In the genomic region with DNA sequence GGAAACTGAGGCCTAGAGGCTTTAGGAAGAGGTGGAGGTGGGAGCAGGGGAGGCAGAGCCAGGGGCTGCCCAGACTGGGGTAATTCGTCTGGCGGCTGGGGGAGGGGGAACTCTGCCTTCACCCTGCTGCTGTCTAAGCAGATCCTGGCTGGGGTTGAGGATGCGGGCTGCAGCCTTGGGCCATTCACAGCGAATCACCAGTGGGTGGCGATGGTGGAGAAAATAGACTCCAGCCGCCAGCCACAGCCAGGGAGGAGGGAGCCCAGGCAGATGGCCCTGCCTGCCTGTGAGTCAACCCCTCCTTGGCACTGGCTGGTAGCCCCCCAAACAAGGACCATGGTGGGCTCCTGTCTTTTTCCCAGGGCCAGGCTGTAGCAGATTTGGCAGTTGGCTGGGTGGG, we compare ENCODE assay signal across 8 cellular contexts. TPM values are rescaled to one million over a fixed set of nuclear protein-coding genes. Genes with fewer than 3 reads are reported as not detected.
A peak's percentile ranks its signal among the peaks of the same experiment; 100 is the strongest.
DNase-seq lines count a peak whose midpoint lies in the region; ATAC-seq and TF ChIP-seq lines count a peak whose summit lies in the region.

No MANE protein-coding gene starts in this region.

- H3K36me3 Mint-ChIP-seq in activated CD8-positive, alpha-beta T cell treated with anti-CD3 and anti-CD28 coated beads for 36 hours (ENCODE audit: low read depth), result no peaks in the 10 kb centered on the region
- H3K36me3 Mint-ChIP-seq in activated CD8-positive, alpha-beta T cell treated with anti-CD3 and anti-CD28 coated beads, Interleukin-2, amount 10 ng/mL, durations not matched to agents 7 days and 5 days (ENCODE audit: low read depth), result no peaks in the 10 kb centered on the region
- no peaks in the 10 kb centered on the region for H3K36me3 Mint-ChIP-seq in type B pancreatic cell

- no peaks in the 10 kb centered on the region for H3K36me3 ChIP-seq in OCI-LY1 (ENCODE audit: insufficient read depth, low read length)

- no peaks in the 10 kb centered on the region for H3K9me3 ChIP-seq in OCI-LY1 (ENCODE audit: low read length)

- H3K4me1 ChIP-seq in OCI-LY1 (ENCODE audit: insufficient read depth, low read length, severe bottlenecking), result no peaks in the 10 kb centered on the region

- H3K79me2 ChIP-seq in OCI-LY1 (ENCODE audit: insufficient read depth, low read length), result no peaks in the 10 kb centered on the region

- TF ChIP-seq CTCF in activated CD8-positive, alpha-beta T cell treated with anti-CD3 and anti-CD28 coated beads for 36 hours (IDR thresholded peaks at IDR 0.05), result no peak
- TF ChIP-seq CTCF in OCI-LY1 (IDR thresholded peaks at IDR 0.05; ENCODE audit: low read length), result peak; percentile 22
- peak; percentile 15 for TF ChIP-seq CTCF in fibroblast of pulmonary artery (IDR thresholded peaks at IDR 0.05; ENCODE audit: low read length, missing control alignments)
- peak; percentile 51 for TF ChIP-seq CTCF in type B pancreatic cell (conservative IDR thresholded peaks at IDR 0.05)

- no peak overlapping the region for H3K4me3 ChIP-seq in OCI-LY1 (ENCODE audit: low read depth, low read length, poor library complexity, severe bottlenecking)
- H3K4me3 ChIP-seq in fibroblast of pulmonary artery (replicated peaks; ENCODE audit: low read depth, low read length), result no peak overlapping the region

- H3F3A ChIP-seq in OCI-LY1 (ENCODE audit: insufficient read depth, low read length), result no peaks in the 10 kb centered on the region

- no peak overlapping the region for H2AFZ ChIP-seq in OCI-LY1 (ENCODE audit: low read length)

- H3K27me3 ChIP-seq in OCI-LY1 (ENCODE audit: insufficient read depth, low read length), result 0 out of 2 replicates have a peak, but pooled peaks cover 8% of the 10 kb centered on the region

- peaks cover 8% of the 10 kb centered on the region for H3K27me3 Mint-ChIP-seq in activated CD8-positive, alpha-beta T cell treated with anti-CD3 and anti-CD28 coated beads for 36 hours
- peaks cover 7% of the 10 kb centered on the region for H3K27me3 Mint-ChIP-seq in activated CD8-positive, alpha-beta T cell treated with anti-CD3 and anti-CD28 coated beads, Interleukin-2, amount 10 ng/mL, durations not matched to agents 7 days and 5 days (ENCODE audit: low read depth)
- peaks cover 14% of the 10 kb centered on the region for H3K27me3 Mint-ChIP-seq in type B pancreatic cell

- H3K9ac ChIP-seq in OCI-LY1 (ENCODE audit: low read length), result no peak overlapping the region

- H4K20me1 ChIP-seq in OCI-LY1 (ENCODE audit: insufficient read depth, low read length), result no peaks in the 10 kb centered on the region

- no peaks in the 10 kb centered on the region for H3K9me2 ChIP-seq in OCI-LY1 (ENCODE audit: low read depth, low read length)

- POLR2A ChIA-PET in activated CD8-positive, alpha-beta T cell treated with anti-CD3 and anti-CD28 coated beads for 36 hours (lab: Charles Lee), result no interaction called here
- POLR2A ChIA-PET in activated CD8-positive, alpha-beta T cell treated with anti-CD3 and anti-CD28 coated beads, Interleukin-2, amount 10 ng/mL, durations not matched to agents 7 days and 5 days (lab: Charles Lee), result no interaction called here

- CTCF ChIA-PET in activated CD8-positive, alpha-beta T cell treated with anti-CD3 and anti-CD28 coated beads for 36 hours (lab: Charles Lee), result interaction anchor here (1.2 to 2.4 kb wide), 3 partner anchors 17 to 33 kb away, joined by 4 to 6 read pairs (median 5); no protein-coding TSS in a partner anchor
- CTCF ChIA-PET in activated CD8-positive, alpha-beta T cell treated with anti-CD3 and anti-CD28 coated beads, Interleukin-2, amount 10 ng/mL, durations not matched to agents 7 days and 5 days (lab: Charles Lee), result no interaction called here

- no peak overlapping the region for H3K4me3 Mint-ChIP-seq in activated CD8-positive, alpha-beta T cell treated with anti-CD3 and anti-CD28 coated beads for 36 hours
- H3K4me3 Mint-ChIP-seq in activated CD8-positive, alpha-beta T cell treated with anti-CD3 and anti-CD28 coated beads, Interleukin-2, amount 10 ng/mL, durations not matched to agents 7 days and 5 days, result no peak overlapping the region
- no peak overlapping the region for H3K4me3 Mint-ChIP-seq in type B pancreatic cell

- no peaks in the 10 kb centered on the region for H3K4me1 Mint-ChIP-seq in activated CD8-positive, alpha-beta T cell treated with anti-CD3 and anti-CD28 coated beads for 36 hours (ENCODE audit: low read depth)
- no peaks in the 10 kb centered on the region for H3K4me1 Mint-ChIP-seq in activated CD8-positive, alpha-beta T cell treated with anti-CD3 and anti-CD28 coated beads, Interleukin-2, amount 10 ng/mL, durations not matched to agents 7 days and 5 days (ENCODE audit: low read depth)
- H3K4me1 Mint-ChIP-seq in type B pancreatic cell (ENCODE audit: unreplicated experiment), result peaks cover 19% of the 10 kb centered on the region

- H3K9me3 Mint-ChIP-seq in activated CD8-positive, alpha-beta T cell treated with anti-CD3 and anti-CD28 coated beads for 36 hours, result no peaks in the 10 kb centered on the region
- H3K9me3 Mint-ChIP-seq in activated CD8-positive, alpha-beta T cell treated with anti-CD3 and anti-CD28 coated beads, Interleukin-2, amount 10 ng/mL, durations not matched to agents 7 days and 5 days (ENCODE audit: insufficient read depth), result no peaks in the 10 kb centered on the region
- H3K9me3 Mint-ChIP-seq in type B pancreatic cell, result no peaks in the 10 kb centered on the region

- intact Hi-C loops in activated CD8-positive, alpha-beta T cell treated with anti-CD3 and anti-CD28 coated beads for 36 hours (cut with micrococcal nuclease), result no loop called here

- DNase-seq in activated CD8-positive, alpha-beta T cell treated with anti-CD3 and anti-CD28 coated beads for 36 hours, result peak; percentile 7
- no peak for DNase-seq in activated CD8-positive, alpha-beta T cell treated with anti-CD3 and anti-CD28 coated beads, Interleukin-2, amount 10 ng/mL, durations not matched to agents 7 days and 5 days
- DNase-seq in fibroblast of pulmonary artery (ENCODE audit: low read depth) (peak; percentile 18), type B pancreatic cell (ENCODE audit: extremely low spot score, unreplicated experiment) (no peak)
- no peak for DNase-seq in activated CD8-positive, alpha-beta memory T cell treated with anti-CD3 and anti-CD28 coated beads, Interleukin-2, amount 50 U/mL, for 48 hours

- no peak overlapping the region for H3K27ac Mint-ChIP-seq in activated CD8-positive, alpha-beta T cell treated with anti-CD3 and anti-CD28 coated beads for 36 hours
- H3K27ac Mint-ChIP-seq in activated CD8-positive, alpha-beta T cell treated with anti-CD3 and anti-CD28 coated beads, Interleukin-2, amount 10 ng/mL, durations not matched to agents 7 days and 5 days, result no peak overlapping the region
- no peak overlapping the region for H3K27ac Mint-ChIP-seq in type B pancreatic cell

- H3K4me2 ChIP-seq in OCI-LY1 (ENCODE audit: low read length), result no peak overlapping the region

- H3K27ac ChIP-seq in OCI-LY1 (ENCODE audit: low read depth, low read length, poor library complexity, severe bottlenecking), result no peak overlapping the region

- no peak for ATAC-seq in activated CD8-positive, alpha-beta T cell treated with anti-CD3 and anti-CD28 coated beads for 36 hours
- ATAC-seq in activated CD8-positive, alpha-beta T cell treated with anti-CD3 and anti-CD28 coated beads, Interleukin-2, amount 10 ng/mL, durations not matched to agents 7 days and 5 days, result no peak
- ATAC-seq in HG02870 (IDR thresholded peaks at IDR 0.05; ENCODE audit: unreplicated experiment) (no peak), HG03520 (IDR thresholded peaks at IDR 0.05; ENCODE audit: unreplicated experiment) (no peak)

RNA-seq across cellular contexts. Expression of gene CDH5, which starts 41.7 kb away (rescaled TPM):
- total RNA-seq in activated CD8-positive, alpha-beta T cell treated with anti-CD3 and anti-CD28 coated beads for 36 hours, result not detected
- total RNA-seq in activated CD8-positive, alpha-beta T cell treated with anti-CD3 and anti-CD28 coated beads, Interleukin-2, amount 10 ng/mL, durations not matched to agents 7 days and 5 days, result not detected
- 0.40 and 0.46 TPM in 2 replicates for total RNA-seq in type B pancreatic cell (ENCODE audit: low replicate concordance)

Comparison
In these comparisons a context has a peak if more than half of its experiments do, and no peak if none do; other contexts are left out.
1. DNase-seq: peak in activated CD8-positive, alpha-beta T cell treated with anti-CD3 and anti-CD28 coated beads for 36 hours (single experiment) and fibroblast of pulmonary artery (single experiment); none in activated CD8-positive, alpha-beta T cell treated with anti-CD3 and anti-CD28 coated beads, Interleukin-2, amount 10 ng/mL, durations not matched to agents 7 days and 5 days (single experiment), type B pancreatic cell (single experiment) and activated CD8-positive, alpha-beta memory T cell treated with anti-CD3 and anti-CD28 coated beads, Interleukin-2, amount 50 U/mL, for 48 hours (single experiment).